In genomic region chr16:46833465-46833810, GRCh38 we compare ENCODE assay signal across 1 cellular context.
TF ChIP-seq lines count a peak whose summit lies in the region.

No MANE protein-coding gene starts in this region.

TF ChIP-seq in HepG2, 621 proteins besides CTCF, POLR2A, EP300 and RAD21:
- no peak for TF ChIP-seq SAFB2 (CRISPR knock-in tag; IDR thresholded peaks at IDR 0.05; ENCODE audit: borderline replicate concordance, low read depth)
- 0 out of 2 replicates have a peak, but pooled peaks have one; percentile 6 for TF ChIP-seq ZMYM3 (CRISPR knock-in tag; IDR thresholded peaks at IDR 0.05)
- TF ChIP-seq E2F2 (CRISPR knock-in tag; IDR thresholded peaks at IDR 0.05; ENCODE audit: borderline replicate concordance) = no peak
- 0 out of 2 replicates have a peak, but pooled peaks have one; percentile 4 for TF ChIP-seq SAP130 (CRISPR knock-in tag; IDR thresholded peaks at IDR 0.05; ENCODE audit: low read depth)
- TF ChIP-seq ZSCAN9 (CRISPR knock-in tag; IDR thresholded peaks at IDR 0.05; ENCODE audit: borderline replicate concordance) = no peak
